In genomic region chr3:166265153-166265552, GRCh38 we compare ENCODE assay signal across 32 cellular contexts.
"Had no signal": no experiment of that assay in that cellular context is flagged by ENCODE, and none has a peak within 500 bp of the region (broad histone marks: within the 10 kb centered on the region; RNA-seq: fewer than 3 reads in every experiment).

No MANE protein-coding gene starts in this region.

- H3K4me1 ChIP-seq: Peyer's patch, SJSA1 had no signal

- H3K4me1 Mint-ChIP-seq: activated CD4-positive, alpha-beta memory T cell treated with anti-CD3 and anti-CD28 coated beads, Interleukin-2, amount 10 ng/mL, durations not matched to agents 7 days and 5 days; activated CD8-positive, alpha-beta memory T cell treated with anti-CD3 and anti-CD28 coated beads, Interleukin-2, amount 10 ng/mL, durations not matched to agents 7 days and 5 days; activated naive CD8-positive, alpha-beta T cell treated with anti-CD3 and anti-CD28 coated beads for 36 hours; activated T-helper 17 cell treated with anti-CD3 and anti-CD28 coated beads, Interleukin-2, amount 50 U/mL, for 72 hours had no signal

- H3K36me3 Mint-ChIP-seq: activated CD8-positive, alpha-beta memory T cell treated with anti-CD3 and anti-CD28 coated beads, Interleukin-2, amount 10 ng/mL, durations not matched to agents 7 days and 5 days; activated naive CD8-positive, alpha-beta T cell treated with anti-CD3 and anti-CD28 coated beads for 36 hours had no signal

- H3K27ac Mint-ChIP-seq: activated CD4-positive, alpha-beta memory T cell treated with anti-CD3 and anti-CD28 coated beads, Interleukin-2, amount 10 ng/mL, durations not matched to agents 7 days and 5 days; activated CD8-positive, alpha-beta memory T cell treated with anti-CD3 and anti-CD28 coated beads, Interleukin-2, amount 10 ng/mL, durations not matched to agents 7 days and 5 days; activated naive CD8-positive, alpha-beta T cell treated with anti-CD3 and anti-CD28 coated beads for 36 hours; activated T-cell treated with anti-CD3 and anti-CD28 coated beads, Interleukin-2, amount 50 U/mL, for 72 hours; activated T-helper 17 cell treated with anti-CD3 and anti-CD28 coated beads, Interleukin-2, amount 50 U/mL, for 72 hours had no signal

- DNase-seq: activated CD4-positive, alpha-beta memory T cell treated with anti-CD3 and anti-CD28 coated beads, Interleukin-2, amount 10 ng/mL, durations not matched to agents 7 days and 5 days; activated CD4-positive, alpha-beta T cell treated with anti-CD3 and anti-CD28 coated beads for 1 hour; activated CD4-positive, alpha-beta T cell treated with anti-CD3 and anti-CD28 coated beads for 48 hours; activated CD4-positive, CD25-positive, alpha-beta regulatory T cell; activated CD8-positive, alpha-beta memory T cell treated with anti-CD3 and anti-CD28 coated beads for 24 hours; activated CD8-positive, alpha-beta memory T cell treated with anti-CD3 and anti-CD28 coated beads, Interleukin-2, amount 10 ng/mL, durations not matched to agents 7 days and 5 days; activated CD8-positive, alpha-beta memory T cell treated with anti-CD3 and anti-CD28 coated beads, Interleukin-2, amount 50 U/mL, for 48 hours; activated effector memory CD4-positive, alpha-beta T cell treated with anti-CD3 and anti-CD28 coated beads, Interleukin-2, amount 50 U/mL, for 16 hours; activated naive CD4-positive, alpha-beta T cell; activated naive CD4-positive, alpha-beta T cell treated with anti-CD3 and anti-CD28 coated beads, Interleukin-2, amount 50 U/mL, for 16 hours; activated naive CD8-positive, alpha-beta T cell treated with anti-CD3 and anti-CD28 coated beads for 36 hours; activated T-cell treated with anti-CD3 and anti-CD28 coated beads, Interleukin-2, amount 50 U/mL, for 72 hours; amniotic stem cell; aorta; brain microvascular endothelial cell; central memory CD4-positive, alpha-beta T cell; NCI-H1092; NCI-H1436 treated with DMSO at 0.1 percent for 48 hours; NCI-H1694 treated with DMSO at 0.1 percent for 48 hours; NCI-H2029; NCI-H2107; NCI-H2171; NCI-H510A; NCI-H526; NCI-H748 treated with DMSO at 0.1 percent for 48 hours; Peyer's patch; RPMI8226; SHP77 treated with DMSO at 0.1 percent for 48 hours; T1000; WERI-Rb-1 had no signal

- H3K9me3 ChIP-seq: Peyer's patch, SJSA1 had no signal

- H3K4me3 ChIP-seq: Peyer's patch, SJSA1 had no signal

- ATAC-seq: activated CD8-positive, alpha-beta memory T cell treated with anti-CD3 and anti-CD28 coated beads, Interleukin-2, amount 10 ng/mL, durations not matched to agents 7 days and 5 days; activated T-cell treated with anti-CD3 and anti-CD28 coated beads, Interleukin-2, amount 50 U/mL, for 72 hours; activated T-helper 17 cell treated with anti-CD3 and anti-CD28 coated beads, Interleukin-2, amount 50 U/mL, for 72 hours had no signal

- H3K27me3 Mint-ChIP-seq: activated CD4-positive, alpha-beta memory T cell treated with anti-CD3 and anti-CD28 coated beads, Interleukin-2, amount 10 ng/mL, durations not matched to agents 7 days and 5 days; activated CD8-positive, alpha-beta memory T cell treated with anti-CD3 and anti-CD28 coated beads, Interleukin-2, amount 10 ng/mL, durations not matched to agents 7 days and 5 days; activated naive CD8-positive, alpha-beta T cell treated with anti-CD3 and anti-CD28 coated beads for 36 hours; activated T-helper 17 cell treated with anti-CD3 and anti-CD28 coated beads, Interleukin-2, amount 50 U/mL, for 72 hours had no signal

- H3K9me3 Mint-ChIP-seq: activated CD4-positive, alpha-beta memory T cell treated with anti-CD3 and anti-CD28 coated beads, Interleukin-2, amount 10 ng/mL, durations not matched to agents 7 days and 5 days had no signal

- H3K4me3 Mint-ChIP-seq: activated CD4-positive, alpha-beta memory T cell treated with anti-CD3 and anti-CD28 coated beads, Interleukin-2, amount 10 ng/mL, durations not matched to agents 7 days and 5 days; activated CD8-positive, alpha-beta memory T cell treated with anti-CD3 and anti-CD28 coated beads, Interleukin-2, amount 10 ng/mL, durations not matched to agents 7 days and 5 days; activated naive CD8-positive, alpha-beta T cell treated with anti-CD3 and anti-CD28 coated beads for 36 hours; activated T-cell treated with anti-CD3 and anti-CD28 coated beads, Interleukin-2, amount 50 U/mL, for 72 hours; activated T-helper 17 cell treated with anti-CD3 and anti-CD28 coated beads, Interleukin-2, amount 50 U/mL, for 72 hours had no signal

- H3K27ac ChIP-seq: brain microvascular endothelial cell, Peyer's patch, SJSA1, WERI-Rb-1 had no signal

- H3K36me3 ChIP-seq: brain microvascular endothelial cell, Peyer's patch, SJSA1, WERI-Rb-1 had no signal

- H3K27me3 ChIP-seq: brain microvascular endothelial cell, Peyer's patch, SJSA1 had no signal
